In genomic region chr13:98507060-98507797, GRCh38 we compare ENCODE assay signal across 8 cellular contexts.
DNase-seq lines count a peak whose midpoint lies in the region; ATAC-seq and TF ChIP-seq lines count a peak whose summit lies in the region.

No MANE protein-coding gene starts in this region.

- H3K36me3 ChIP-seq in HUES64 (ENCODE audit: insufficient read depth, low read length) = peaks cover 8% of the 10 kb centered on the region
- H3K36me3 ChIP-seq in Peyer's patch = no peaks in the 10 kb centered on the region
- no peaks in the 10 kb centered on the region for H3K36me3 ChIP-seq in parathyroid adenoma (ENCODE audit: control insufficient read depth, insufficient read depth, low read length)

- TF ChIP-seq CTCF in Peyer's patch (IDR thresholded peaks at IDR 0.05) (no peak), fibroblast of mammary gland (conservative IDR thresholded peaks at IDR 0.05; ENCODE audit: control insufficient read depth, insufficient read depth, low read depth, low read length) (no peak), parathyroid adenoma (IDR thresholded peaks at IDR 0.05) (no peak)

- H3K4me3 ChIP-seq in HUES64 (ENCODE audit: low read length) = no peak overlapping the region
- H3K4me3 ChIP-seq in Peyer's patch = no peak overlapping the region
- H3K4me3 ChIP-seq in fibroblast of mammary gland (ENCODE audit: control insufficient read depth, low read depth, low read length) = no peak overlapping the region
- no peak overlapping the region for H3K4me3 ChIP-seq in parathyroid adenoma (ENCODE audit: low read depth, low read length)

- peak overlapping the region; percentile 27 for H3K4me2 ChIP-seq in parathyroid adenoma (ENCODE audit: low read length)

- H3K9ac ChIP-seq in HUES64 (ENCODE audit: low read depth, low read length) = no peak overlapping the region
- H3K9ac ChIP-seq in parathyroid adenoma = no peak overlapping the region

- ATAC-seq in GM19351 (IDR thresholded peaks at IDR 0.05; ENCODE audit: unreplicated experiment) = no peak
- ATAC-seq in GM19455 (IDR thresholded peaks at IDR 0.05; ENCODE audit: unreplicated experiment) = no peak
- no peak for ATAC-seq in HG02610 (IDR thresholded peaks at IDR 0.05; ENCODE audit: unreplicated experiment)

- no peak for TF ChIP-seq POLR2A in Peyer's patch (IDR thresholded peaks at IDR 0.05)

- H3K27ac ChIP-seq in HUES64 (ENCODE audit: low read depth, low read length) (peak overlapping the region; percentile 50; the same call in 1 of the 2 replicates), Peyer's patch (peak overlapping the region in 3 of 4 donors; percentile 39 to 56 (median 45)), parathyroid adenoma (peak overlapping the region; percentile 67)

- 49% methylated on average over 11 of the region's 11 CpGs for WGBS in HUES64

- DNase-seq in Peyer's patch = peak in 2 of 3 donors; percentile 19 to 59
- DNase-seq in fibroblast of mammary gland (ENCODE audit: low read depth) = peak; percentile 27
- DNase-seq in NCI-H1930 (lab: John Stamatoyannopoulos, UW) = no peak

- no peaks in the 10 kb centered on the region for H3K27me3 ChIP-seq in HUES64 (ENCODE audit: insufficient read depth, low read length)
- no peaks in the 10 kb centered on the region for H3K27me3 ChIP-seq in Peyer's patch
- H3K27me3 ChIP-seq in parathyroid adenoma (ENCODE audit: control insufficient read depth, insufficient read depth, low read length) = no peaks in the 10 kb centered on the region

- peaks cover 14% of the 10 kb centered on the region for H3K79me2 ChIP-seq in parathyroid adenoma

- H2AFZ ChIP-seq in parathyroid adenoma = no peak overlapping the region

- no peaks in the 10 kb centered on the region for H3K9me3 ChIP-seq in HUES64 (ENCODE audit: insufficient read depth, low read depth, low read length)
- H3K9me3 ChIP-seq in Peyer's patch = no peaks in the 10 kb centered on the region
- H3K9me3 ChIP-seq in parathyroid adenoma (ENCODE audit: control insufficient read depth, low read length) = no peaks in the 10 kb centered on the region

- H3K4me1 ChIP-seq in HUES64 (ENCODE audit: insufficient read depth, low read length) (peaks cover 37% of the 10 kb centered on the region), Peyer's patch (peaks cover 10 to 67% (median 29%) of the 10 kb centered on the region in 4 donors), parathyroid adenoma (peaks cover 24% of the 10 kb centered on the region)

Comparison
In these comparisons a context has a peak if more than half of its experiments do, and no peak if none do; other contexts are left out.
1. DNase-seq: peak in Peyer's patch (2 of 3) and fibroblast of mammary gland (single experiment); none in NCI-H1930 (0 of 2).
2. Peak in every context shown above with its lines, with median percentiles within 50 percentile points of each other: H3K27ac ChIP-seq.